Comparison of ENCODE assay signal across 8 cellular contexts in genomic region chr19:33771308-33772101, GRCh38. TPM values are rescaled to one million over a fixed set of nuclear protein-coding genes. Genes with fewer than 3 reads are reported as not detected.
DNase-seq lines count a peak whose midpoint lies in the region; ATAC-seq and TF ChIP-seq lines count a peak whose summit lies in the region.

No MANE protein-coding gene starts in this region.

- no peaks in the 10 kb centered on the region for H3K36me3 ChIP-seq in heart left ventricle
- no peaks in the 10 kb centered on the region for H3K36me3 ChIP-seq in psoas muscle (ENCODE audit: insufficient read depth in 1 of 2, low read depth in 1 of 2)

- H3K4me3 Mint-ChIP-seq in activated naive CD8-positive, alpha-beta T cell treated with anti-CD3 and anti-CD28 coated beads, Interleukin-2, amount 10 ng/mL, durations not matched to agents 7 days and 5 days, result no peak overlapping the region

- no peaks in the 10 kb centered on the region for H3K4me1 Mint-ChIP-seq in activated naive CD8-positive, alpha-beta T cell treated with anti-CD3 and anti-CD28 coated beads, Interleukin-2, amount 10 ng/mL, durations not matched to agents 7 days and 5 days

- H3K9me3 Mint-ChIP-seq in activated naive CD8-positive, alpha-beta T cell treated with anti-CD3 and anti-CD28 coated beads, Interleukin-2, amount 10 ng/mL, durations not matched to agents 7 days and 5 days, result no peaks in the 10 kb centered on the region

- intact Hi-C loops in heart left ventricle (cut with DNase I), result loop anchor here (1.0 to 10.0 kb wide), 9 partner anchors 339 to 943 kb away; no protein-coding TSS in a partner anchor
- intact Hi-C loops in psoas muscle (cut with DNase I), result loop anchor here (5.0 to 10.0 kb wide), 7 partner anchors 233 to 953 kb away; partner anchors contain the start of gene PEPD (in 1 of the 2)

- WGBS in heart left ventricle, 4 donors, result 29 to 33% (median 31%) methylated on average over 8 to 20 of the region's 20 CpGs
- WGBS in psoas muscle, 3 donors, result 29 to 33% (median 31%) methylated on average over 20 of the region's 20 CpGs

- H3K27ac Mint-ChIP-seq in activated naive CD8-positive, alpha-beta T cell treated with anti-CD3 and anti-CD28 coated beads, Interleukin-2, amount 10 ng/mL, durations not matched to agents 7 days and 5 days, result no peak overlapping the region

- no peak for TF ChIP-seq POLR2A in heart left ventricle (IDR thresholded peaks at IDR 0.05)

- POLR2A ChIA-PET in activated naive CD8-positive, alpha-beta T cell treated with anti-CD3 and anti-CD28 coated beads, Interleukin-2, amount 10 ng/mL, durations not matched to agents 7 days and 5 days (lab: Charles Lee), result no interaction called here

- H3K9me3 ChIP-seq in heart left ventricle, result no peaks in the 10 kb centered on the region
- no peaks in the 10 kb centered on the region for H3K9me3 ChIP-seq in psoas muscle

- H3K36me3 Mint-ChIP-seq in activated naive CD8-positive, alpha-beta T cell treated with anti-CD3 and anti-CD28 coated beads, Interleukin-2, amount 10 ng/mL, durations not matched to agents 7 days and 5 days, result no peaks in the 10 kb centered on the region

- peak; percentile 56 for ATAC-seq in activated naive CD8-positive, alpha-beta T cell treated with anti-CD3 and anti-CD28 coated beads, Interleukin-2, amount 10 ng/mL, durations not matched to agents 7 days and 5 days (ENCODE audit: low read depth)
- ATAC-seq in heart left ventricle (peak; percentile 41 to 84 (median 74)), psoas muscle (peak; percentile 74 to 85 (median 80)), HG03457 (IDR thresholded peaks at IDR 0.05; ENCODE audit: unreplicated experiment) (no peak)

- peaks cover 2% of the 10 kb centered on the region for H3K27me3 Mint-ChIP-seq in activated naive CD8-positive, alpha-beta T cell treated with anti-CD3 and anti-CD28 coated beads, Interleukin-2, amount 10 ng/mL, durations not matched to agents 7 days and 5 days

- H3K4me1 ChIP-seq in heart left ventricle, result no peaks in the 10 kb centered on the region
- no peaks in the 10 kb centered on the region for H3K4me1 ChIP-seq in psoas muscle

- peak; percentile 31 for DNase-seq in NK-92 treated with Interleukin-12 subunit alpha and Interleukin-12 subunit beta, amount 100 ng/mL, for 24 hours (lab: John Stamatoyannopoulos, UW)
- DNase-seq in NK-92 (lab: John Stamatoyannopoulos, UW; ENCODE audit: unreplicated experiment), result no peak
- DNase-seq in NCI-H1092 (lab: John Stamatoyannopoulos, UW), result peak; percentile 51
- DNase-seq in SKM-1 treated with dmso at 0.1 percent for 144 hours (lab: John Stamatoyannopoulos, UW; ENCODE audit: unreplicated experiment), result peak; percentile 48
- peak; percentile 81 for DNase-seq in activated naive CD8-positive, alpha-beta T cell treated with anti-CD3 and anti-CD28 coated beads, Interleukin-2, amount 10 ng/mL, durations not matched to agents 7 days and 5 days
- peak; percentile 53 to 86 (median 62) for DNase-seq in heart left ventricle
- DNase-seq in psoas muscle, result peak; percentile 65 to 82

- H3K27me3 ChIP-seq in heart left ventricle (peaks cover 0 to 34% (median 5%) of the 10 kb centered on the region in 9 donors), psoas muscle (ENCODE audit: insufficient read depth in 3 of 3, low read length in 2 of 3) (peaks cover 0 to 36% (median 0%) of the 10 kb centered on the region in 3 donors)

- TF ChIP-seq CTCF in heart left ventricle (IDR thresholded peaks at IDR 0.05) (peak; percentile 68 to 90 (median 84)), psoas muscle (IDR thresholded peaks at IDR 0.05) (peak; percentile 89)

- H3K27ac ChIP-seq in heart left ventricle (no peak overlapping the region), psoas muscle (no peak overlapping the region)

- H3K4me3 ChIP-seq in heart left ventricle, result no peak overlapping the region
- H3K4me3 ChIP-seq in psoas muscle, result no peak overlapping the region

RNA-seq across cellular contexts. Expression of gene KCTD15, which starts 25.2 kb away (rescaled TPM):
- total RNA-seq in activated naive CD8-positive, alpha-beta T cell treated with anti-CD3 and anti-CD28 coated beads, Interleukin-2, amount 10 ng/mL, durations not matched to agents 7 days and 5 days, result 1 to 10 TPM in 1 of 2 experiments, under 1 TPM in 1; 0.33 to 1.3 TPM
- total RNA-seq in heart left ventricle (10 to 100 TPM in 4 of 9 donors, 1 to 10 TPM in 5; 5.4 to 36.9 (median 9.8) TPM), psoas muscle (1 to 10 TPM; 3.2 to 9.1 (median 7.2) TPM)
- polyA plus RNA-seq in heart left ventricle (10 to 100 TPM in 1 of 2 donors, 1 to 10 TPM in 1; 6.8 to 16.7 TPM), psoas muscle (1 to 10 TPM; 2.1 to 5.7 (median 2.1) TPM)
